ENCODE assay signal across 18 cellular contexts in genomic region chr12:51329742-51330141, GRCh38. TPM values are rescaled to one million over a fixed set of nuclear protein-coding genes. Genes with fewer than 3 reads are reported as not detected.
DNase-seq lines count a peak whose midpoint lies in the region; ATAC-seq, FAIRE-seq and TF ChIP-seq lines count a peak whose summit lies in the region.
"Had no signal": no experiment of that assay in that cellular context is flagged by ENCODE, and none has a peak within 500 bp of the region (broad histone marks: within the 10 kb centered on the region; RNA-seq: fewer than 3 reads in every experiment).

No MANE protein-coding gene starts in this region.

- no peak for TF ChIP-seq EP300 in K562 (IDR thresholded peaks at IDR 0.05; ENCODE audit: low read length)
- no peak for TF ChIP-seq EP300 in upper lobe of left lung (IDR thresholded peaks at IDR 0.05)

- H3K4me3 Mint-ChIP-seq in activated T-cell treated with anti-CD3 and anti-CD28 coated beads, Interleukin-2, amount 50 U/mL, for 72 hours = peak overlapping the region; percentile 58 to 66

- H3K27ac ChIP-seq in OCI-LY3 (ENCODE audit: low read length) (no peak overlapping the region), K562 (ENCODE audit: extremely low read depth, low read depth, low read length) (no peak overlapping the region), upper lobe of left lung (peak overlapping the region in 3 of 4 donors; percentile 12 to 63 (median 62)), heart left ventricle (peak overlapping the region in 1 of 12 donors; percentile 73)
- H3K27ac ChIP-seq: VCaP had no signal

- POLR2A ChIA-PET in K562 (lab: Yijun Ruan, JAX) = interaction anchor here (0.5 kb wide), 1 partner anchor 11 kb away, joined by 3 read pairs; no protein-coding TSS in a partner anchor

- H3K4me1 ChIP-seq in OCI-LY3 (ENCODE audit: low read length) = peaks cover 26% of the 10 kb centered on the region
- peaks cover 27 to 48% of the 10 kb centered on the region in 2 experiments for H3K4me1 ChIP-seq in K562 (replicated peaks in 1 of 2; ENCODE audit: control insufficient read depth in 2 of 2, insufficient read depth in 2 of 2, low read length in 2 of 2)
- H3K4me1 ChIP-seq in upper lobe of left lung = peaks cover 18 to 47% (median 34%) of the 10 kb centered on the region in 4 donors
- H3K4me1 ChIP-seq in heart left ventricle = peaks cover 0 to 56% (median 0%) of the 10 kb centered on the region in 12 donors

- H3K27me3 ChIP-seq in OCI-LY3 (ENCODE audit: low read depth, low read length) (no peaks in the 10 kb centered on the region), K562 (ENCODE audit: control insufficient read depth in 2 of 2, insufficient read depth in 2 of 2, low read length in 2 of 2) (no peaks in the 10 kb centered on the region), upper lobe of left lung (no peaks in the 10 kb centered on the region), heart left ventricle (no peaks in the 10 kb centered on the region)

- no peaks in the 10 kb centered on the region for H3K9me1 ChIP-seq in K562 (ENCODE audit: control insufficient read depth, insufficient read depth, low read length)

- CTCF ChIA-PET in K562 (lab: Yijun Ruan, JAX; ENCODE audit: low intra/inter-chr PET ratio) = no interaction called here

- peaks cover 51% of the 10 kb centered on the region for H3K4me1 Mint-ChIP-seq in activated T-cell treated with anti-CD3 and anti-CD28 coated beads, Interleukin-2, amount 50 U/mL, for 72 hours (ENCODE audit: low read depth)

- H2AFZ ChIP-seq in OCI-LY3 (ENCODE audit: low read depth, low read length) (peak overlapping the region; percentile 27; the same call in 1 of the 2 replicates), K562 (ENCODE audit: low read depth, low read length) (peak overlapping the region; percentile 95)

- H3K27ac Mint-ChIP-seq in activated T-cell treated with anti-CD3 and anti-CD28 coated beads, Interleukin-2, amount 50 U/mL, for 72 hours = peak overlapping the region; percentile 58

- TF ChIP-seq RAD21 in K562 (CRISPR knock-in tag; conservative IDR thresholded peaks at IDR 0.05 in 1 of 2, IDR thresholded peaks at IDR 0.05 in 1 of 2) = no peak

- no peaks in the 10 kb centered on the region for H3K36me3 Mint-ChIP-seq in activated T-cell treated with anti-CD3 and anti-CD28 coated beads, Interleukin-2, amount 50 U/mL, for 72 hours (ENCODE audit: insufficient read depth in 2 of 2)

- no peaks in the 10 kb centered on the region for H3K9me3 Mint-ChIP-seq in activated T-cell treated with anti-CD3 and anti-CD28 coated beads, Interleukin-2, amount 50 U/mL, for 72 hours

- 40% methylated on average over 5 of the region's 5 CpGs for WGBS in K562 (ENCODE audit: insufficient coverage, low coverage, missing lambda C conversion rate)
- WGBS in upper lobe of left lung, 2 donors = 61 to 74% methylated on average over 4 to 5 of the region's 5 CpGs
- 83 to 89% (median 84%) methylated on average over 5 of the region's 5 CpGs for WGBS in heart left ventricle, 4 donors

- no peak for TF ChIP-seq POLR2A in K562 (conservative IDR thresholded peaks at IDR 0.05)
- no peak for TF ChIP-seq POLR2A in upper lobe of left lung (IDR thresholded peaks at IDR 0.05)
- no peak for TF ChIP-seq POLR2A in heart left ventricle (IDR thresholded peaks at IDR 0.05)

- intact Hi-C loops in K562 (cut with micrococcal nuclease) = no loop called here
- intact Hi-C loops in heart left ventricle (cut with DNase I) = no loop called here

- H3K36me3 ChIP-seq in OCI-LY3 (replicated peaks; ENCODE audit: low read depth, low read length) = no peaks in the 10 kb centered on the region
- no peaks in the 10 kb centered on the region for H3K36me3 ChIP-seq in K562 (ENCODE audit: control insufficient read depth, insufficient read depth, low read length)
- no peaks in the 10 kb centered on the region for H3K36me3 ChIP-seq in upper lobe of left lung
- no peaks in the 10 kb centered on the region for H3K36me3 ChIP-seq in heart left ventricle

- in situ Hi-C loops in K562 (cut with MboI) = no loop called here

- peak overlapping the region; percentile 32 for H3K4me2 ChIP-seq in OCI-LY3 (ENCODE audit: low read length)
- H3K4me2 ChIP-seq in K562 (ENCODE audit: insufficient read depth, low read length) = no peak overlapping the region

- H4K20me1 ChIP-seq in OCI-LY3 (ENCODE audit: insufficient read depth, low read length) (no peaks in the 10 kb centered on the region), K562 (replicated peaks; ENCODE audit: control insufficient read depth, insufficient read depth, low read length) (no peaks in the 10 kb centered on the region)

- BruUV-seq in K562 (replicated peaks; lab: Mats Ljungman, UMichigan) = no TSS peak

- DNase-seq in activated T-cell treated with anti-CD3 and anti-CD28 coated beads, Interleukin-2, amount 50 U/mL, for 72 hours = no peak
- DNase-seq in activated T-cell treated with anti-CD3 and anti-CD28 coated beads, Interleukin-2, amount 50 U/mL, for 48 hours = no peak
- DNase-seq in K562 (ENCODE audit: extremely low read depth in 1 of 4, low spot score in 3 of 4) = no peak
- DNase-seq in upper lobe of left lung = no peak
- DNase-seq in GM03348 (ENCODE audit: low spot score) = no peak
- no peak for DNase-seq in heart left ventricle
- DNase-seq: hippocampal formation, NCI-H1105 treated with DMSO at 0.1 percent for 48 hours, SHP77 had no signal

- H3K9me3 ChIP-seq in OCI-LY3 (ENCODE audit: insufficient read depth, low read length) = no peaks in the 10 kb centered on the region
- no peaks in the 10 kb centered on the region for H3K9me3 ChIP-seq in K562 (replicated peaks; ENCODE audit: control insufficient read depth, insufficient read depth, low read depth, low read length)
- H3K9me3 ChIP-seq in upper lobe of left lung = no peaks in the 10 kb centered on the region
- H3K9me3 ChIP-seq in heart left ventricle = no peaks in the 10 kb centered on the region

- peak in 1 of 2 donors; percentile 28 for ATAC-seq in activated T-cell treated with anti-CD3 and anti-CD28 coated beads, Interleukin-2, amount 50 U/mL, for 72 hours (replicated peaks in 1 of 2)
- ATAC-seq in K562 = no peak
- no peak for ATAC-seq in upper lobe of left lung (ENCODE audit: low FRiP score in 2 of 2)
- no peak for ATAC-seq in GM21717 (IDR thresholded peaks at IDR 0.05; ENCODE audit: unreplicated experiment)
- no peak for ATAC-seq in heart left ventricle

- H3K9ac ChIP-seq in OCI-LY3 (ENCODE audit: low read length) = no peak overlapping the region
- peak overlapping the region in 1 of 2 experiments; percentile 23; a peak in 1 of 4 replicates for H3K9ac ChIP-seq in K562 (ENCODE audit: insufficient read depth in 1 of 2, low read depth in 2 of 2, low read length in 2 of 2)

- H3K79me2 ChIP-seq in OCI-LY3 (ENCODE audit: low read length) (no peaks in the 10 kb centered on the region), K562 (ENCODE audit: control insufficient read depth, insufficient read depth, low read length) (no peaks in the 10 kb centered on the region)

- FAIRE-seq in K562 (lab: Jason Lieb, UNC) = no peak
- FAIRE-seq: H1, urothelium cell line had no signal

- no peaks in the 10 kb centered on the region for H3K27me3 Mint-ChIP-seq in activated T-cell treated with anti-CD3 and anti-CD28 coated beads, Interleukin-2, amount 50 U/mL, for 72 hours (ENCODE audit: low read depth)

- H3K4me3 ChIP-seq in OCI-LY3 (ENCODE audit: low read length) (no peak overlapping the region), K562 (no peak overlapping the region), upper lobe of left lung (no peak overlapping the region), heart left ventricle (no peak overlapping the region)

- no peak for TF ChIP-seq CTCF in OCI-LY3 (IDR thresholded peaks at IDR 0.05; ENCODE audit: low read depth, low read length)
- TF ChIP-seq CTCF in K562 (IDR thresholded peaks at IDR 0.05 in 2 of 3, conservative IDR thresholded peaks at IDR 0.05 in 1 of 3; ENCODE audit: insufficient read depth in 2 of 3, low read depth in 1 of 3, low read length in 3 of 3) = no peak
- no peak for TF ChIP-seq CTCF in upper lobe of left lung (IDR thresholded peaks at IDR 0.05)
- TF ChIP-seq CTCF in heart left ventricle (IDR thresholded peaks at IDR 0.05) = no peak

RNA-seq across cellular contexts. Expression of gene BIN2, which starts 5.8 kb away (rescaled TPM):
- total RNA-seq in activated T-cell treated with anti-CD3 and anti-CD28 coated beads, Interleukin-2, amount 50 U/mL, for 72 hours = 100 to 1,000 TPM; 102 to 104 TPM
- total RNA-seq in K562 (2011; cell fraction: chromatin; rRNA removed; ENCODE audit: low replicate concordance) = 0.19 and 0.76 TPM in 2 replicates
- total RNA-seq in K562 (2011; cell fraction: nucleolus; rRNA removed) = not detected in 2 replicates
- not detected in 2 replicates for total RNA-seq in K562 (2011; cell fraction: nucleoplasm; rRNA removed)
- total RNA-seq in K562 (2014; rRNA removed) (0.20 TPM in 1 of 2 replicates, not detected in the other), K562 (2014; rRNA removed; fragmentation: Illumina TruSeq; extraction: Trizol) (0.18 and 0.38 TPM in 2 replicates), K562 (2015; rRNA removed; fragmentation: Illumina TruSeq; extraction: Trizol) (0.22 and 0.23 TPM in 2 replicates), K562 (2021) (0.29 and 0.45 TPM in 2 replicates), upper lobe of left lung (10 to 100 TPM; 16.5 to 54.5 (median 30.6) TPM), heart left ventricle (10 to 100 TPM in 1 of 9 donors, 1 to 10 TPM in 6, under 1 TPM in 2; 0.90 to 23.8 (median 1.8) TPM)
- polyA plus RNA-seq in K562 (2011; rRNA removed) (0.20 and 0.28 TPM in 2 replicates), K562 (2014; fragmentation: Illumina TruSeq; extraction: Trizol) (0.33 and 0.39 TPM in 2 replicates), K562 (2014; fragmentation: Nextera tagmentation; extraction: Ambion mirVana) (under 1 TPM; 0.04 to 0.11 TPM), K562 (2014; rRNA removed) (0.28 and 0.30 TPM in 2 replicates), heart left ventricle (1 to 10 TPM in 1 of 2 donors, under 1 TPM in 1; 0.72 to 1.5 TPM)
- 0.18 and 0.22 TPM in 2 replicates for polyA plus RNA-seq in K562 (2011; cell fraction: cytosol; rRNA removed)
- 0.10 TPM in 2 replicates for polyA plus RNA-seq in K562 (2011; cell fraction: nucleus; rRNA removed)
- 0.58 and 0.82 TPM in 2 replicates for polyA plus RNA-seq in K562 (2012)
- polyA minus RNA-seq in K562 (2011; rRNA and poly(A)+ RNA removed) = 0.12 TPM in 1 of 2 replicates, not detected in the other
- polyA minus RNA-seq in K562 (2011; cell fraction: cytosol; rRNA and poly(A)+ RNA removed) = not detected in 2 replicates
- polyA minus RNA-seq in K562 (2011; cell fraction: nucleus; rRNA and poly(A)+ RNA removed) = not detected in 2 replicates
- total RNA-seq: Daoy, epithelial cell of proximal tubule, H1, osteocyte had no signal
- polyA plus RNA-seq: H1 had no signal

RNA-seq across cellular contexts. Expression of gene CELA1, which starts 16.7 kb away (rescaled TPM):
- total RNA-seq in activated T-cell treated with anti-CD3 and anti-CD28 coated beads, Interleukin-2, amount 50 U/mL, for 72 hours = under 1 TPM in 1 of 2 donors, not detected in 1; 0.26 TPM
- not detected in 2 replicates for total RNA-seq in K562 (2011; cell fraction: chromatin; rRNA removed; ENCODE audit: low replicate concordance)
- not detected in 2 replicates for total RNA-seq in K562 (2011; cell fraction: nucleolus; rRNA removed)
- not detected in 2 replicates for total RNA-seq in K562 (2011; cell fraction: nucleoplasm; rRNA removed)
- not detected in 2 replicates for total RNA-seq in K562 (2014; rRNA removed)
- total RNA-seq in K562 (2014; rRNA removed; fragmentation: Illumina TruSeq; extraction: Trizol) = not detected in 2 replicates
- not detected in 2 replicates for total RNA-seq in K562 (2015; rRNA removed; fragmentation: Illumina TruSeq; extraction: Trizol)
- 0.22 TPM in 1 of 2 replicates, not detected in the other for total RNA-seq in K562 (2021)
- polyA plus RNA-seq in K562 (2011; rRNA removed) = not detected in 2 replicates
- polyA plus RNA-seq in K562 (2011; cell fraction: cytosol; rRNA removed) = not detected in 2 replicates
- polyA plus RNA-seq in K562 (2011; cell fraction: nucleus; rRNA removed) = not detected in 2 replicates
- polyA plus RNA-seq in K562 (2012) = 0.10 and 0.25 TPM in 2 replicates
- polyA plus RNA-seq in K562 (2014; fragmentation: Illumina TruSeq; extraction: Trizol) = not detected in 2 replicates
- polyA plus RNA-seq in K562 (2014; fragmentation: Nextera tagmentation; extraction: Ambion mirVana) = under 1 TPM; 0.06 to 0.27 TPM
- polyA plus RNA-seq in K562 (2014; rRNA removed) = not detected in 2 replicates
- polyA minus RNA-seq in K562 (2011; rRNA and poly(A)+ RNA removed) = not detected in 2 replicates
- not detected in 2 replicates for polyA minus RNA-seq in K562 (2011; cell fraction: cytosol; rRNA and poly(A)+ RNA removed)
- polyA minus RNA-seq in K562 (2011; cell fraction: nucleus; rRNA and poly(A)+ RNA removed) = not detected in 2 replicates
- not detected for total RNA-seq in upper lobe of left lung
- total RNA-seq in heart left ventricle = not detected
- not detected for polyA plus RNA-seq in heart left ventricle
- total RNA-seq: Daoy, epithelial cell of proximal tubule, H1, lower leg skin, osteocyte had no signal

RNA-seq across cellular contexts. Expression of gene SMAGP, which starts 59.5 kb away (rescaled TPM):
- total RNA-seq in activated T-cell treated with anti-CD3 and anti-CD28 coated beads, Interleukin-2, amount 50 U/mL, for 72 hours = 1 to 10 TPM in 1 of 2 donors, under 1 TPM in 1; 0.86 to 2.1 TPM
- total RNA-seq in K562 (2011; cell fraction: chromatin; rRNA removed; ENCODE audit: low replicate concordance) = 33.1 and 42.1 TPM in 2 replicates
- total RNA-seq in K562 (2011; cell fraction: nucleolus; rRNA removed) = 28.7 and 34.4 TPM in 2 replicates
- total RNA-seq in K562 (2011; cell fraction: nucleoplasm; rRNA removed) = 43.1 and 65.2 TPM in 2 replicates
- 23.1 and 26.4 TPM in 2 replicates for total RNA-seq in K562 (2014; rRNA removed)
- 26.5 and 31.6 TPM in 2 replicates for total RNA-seq in K562 (2014; rRNA removed; fragmentation: Illumina TruSeq; extraction: Trizol)
- 24.9 and 25.3 TPM in 2 replicates for total RNA-seq in K562 (2015; rRNA removed; fragmentation: Illumina TruSeq; extraction: Trizol)
- 29.7 and 35.9 TPM in 2 replicates for total RNA-seq in K562 (2021)
- polyA plus RNA-seq in K562 (2011; rRNA removed) = 52.2 and 62.3 TPM in 2 replicates
- 47.6 and 61.5 TPM in 2 replicates for polyA plus RNA-seq in K562 (2011; cell fraction: cytosol; rRNA removed)
- 38.6 and 59.2 TPM in 2 replicates for polyA plus RNA-seq in K562 (2011; cell fraction: nucleus; rRNA removed)
- polyA plus RNA-seq in K562 (2012) = 40.6 and 110 TPM in 2 replicates
- 45.9 and 53.9 TPM in 2 replicates for polyA plus RNA-seq in K562 (2014; fragmentation: Illumina TruSeq; extraction: Trizol)
- 10 to 100 TPM; 26.0 to 29.9 TPM for polyA plus RNA-seq in K562 (2014; fragmentation: Nextera tagmentation; extraction: Ambion mirVana)
- polyA plus RNA-seq in K562 (2014; rRNA removed) = 33.6 and 35.3 TPM in 2 replicates
- polyA minus RNA-seq in K562 (2011; rRNA and poly(A)+ RNA removed) = 31.6 and 53.7 TPM in 2 replicates
- 14.2 and 22.0 TPM in 2 replicates for polyA minus RNA-seq in K562 (2011; cell fraction: cytosol; rRNA and poly(A)+ RNA removed)
- 10.8 and 13.6 TPM in 2 replicates for polyA minus RNA-seq in K562 (2011; cell fraction: nucleus; rRNA and poly(A)+ RNA removed)
- total RNA-seq in upper lobe of left lung = 10 to 100 TPM; 25.1 to 58.2 (median 28.8) TPM
- total RNA-seq in heart left ventricle = 1 to 10 TPM; 2.0 to 7.4 (median 3.7) TPM
- 1 to 10 TPM; 2.0 to 8.4 TPM for polyA plus RNA-seq in heart left ventricle

Comparison
In these comparisons a context has a peak if more than half of its experiments do, and no peak if none do; other contexts are left out.
1. H3K27ac ChIP-seq: peak in upper lobe of left lung (3 of 4); none in OCI-LY3 (single experiment) and K562 (single experiment).